Comparison of ENCODE assay signal across 8 cellular contexts in the genomic region with DNA sequence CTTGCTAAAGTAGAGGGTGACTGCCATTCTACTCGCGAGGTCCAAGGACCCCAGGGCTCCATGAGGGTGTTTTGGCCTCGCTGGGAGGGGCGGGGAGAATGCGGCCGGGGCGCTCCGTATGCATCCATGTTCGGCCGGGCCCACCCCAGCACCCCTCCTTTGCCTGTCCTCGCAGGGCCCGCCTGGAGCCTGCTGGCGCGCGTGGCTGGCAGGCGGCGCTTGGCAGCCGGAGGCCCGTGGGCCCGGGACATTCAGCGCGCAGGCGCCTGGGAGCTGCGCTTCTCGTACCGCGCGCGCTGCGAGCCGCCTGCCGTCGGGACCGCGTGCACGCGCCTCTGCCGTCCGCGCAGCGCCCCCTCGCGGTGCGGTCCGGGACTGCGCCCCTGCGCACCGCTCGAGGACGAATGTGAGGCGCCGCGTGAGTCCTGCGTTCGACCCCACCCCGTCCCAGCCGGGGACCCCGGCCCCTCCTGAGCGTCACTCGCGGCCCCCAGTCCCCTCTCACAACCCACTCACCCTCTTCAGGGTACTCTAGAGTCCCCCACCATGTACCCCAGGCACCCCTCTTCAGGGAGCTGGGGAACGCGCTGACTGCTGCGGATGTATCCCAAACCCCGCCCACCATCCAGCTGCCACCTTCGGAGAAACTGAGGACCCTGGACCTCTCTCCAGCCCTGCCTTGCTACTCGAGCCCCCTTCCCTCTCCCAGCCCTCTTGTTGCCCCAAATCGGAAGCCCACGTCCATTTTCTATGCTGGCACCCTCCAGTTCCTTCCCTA. TPM values are rescaled to one million over a fixed set of nuclear protein-coding genes. Genes with fewer than 3 reads are reported as not detected.
DNase-seq lines count a peak whose midpoint lies in the region; ATAC-seq, FAIRE-seq and TF ChIP-seq lines count a peak whose summit lies in the region.

No MANE protein-coding gene starts in this region.

- no peaks in the 10 kb centered on the region for H4K20me1 ChIP-seq in OCI-LY7 (ENCODE audit: insufficient read depth, low read length)

- intact Hi-C loops in OCI-LY7 (cut with micrococcal nuclease; ENCODE audit: unreplicated experiment) (loop anchor here (1.0 kb wide), 1 partner anchor 63 kb away; no protein-coding TSS in a partner anchor), vagina (cut with DNase I) (no loop called here)

- no peak overlapping the region for H4K91ac ChIP-seq in trophoblast cell (ENCODE audit: low read depth, low read length)

- no peaks in the 10 kb centered on the region for H3K36me3 ChIP-seq in OCI-LY7 (ENCODE audit: insufficient read depth, low read length)
- no peaks in the 10 kb centered on the region for H3K36me3 ChIP-seq in trophoblast cell (ENCODE audit: control insufficient read depth in 1 of 2, insufficient read depth in 2 of 2, low read length in 2 of 2)
- H3K36me3 ChIP-seq in vagina, result no peaks in the 10 kb centered on the region

- CTCF ChIA-PET in OCI-LY7 (lab: Charles Lee; ENCODE audit: unreplicated experiment), result interaction anchor here (0.5 to 1.0 kb wide), 2 partner anchors 22 kb away, joined by 4 to 11 read pairs; partner anchors contain the start of gene TIMM50

- DNase-seq in GM12891 (ENCODE audit: insufficient read length, low spot score) (peak; percentile 91), OCI-LY7 (ENCODE audit: low spot score) (peak; percentile 92), fibroblast of gingiva (ENCODE audit: low read depth) (peak; percentile 52), trophoblast cell (peak; percentile 77 to 85), vagina (ENCODE audit: extremely low spot score in 2 of 2) (no peak)
- DNase-seq in activated T-cell treated with anti-CD3 and anti-CD28 coated beads, Interleukin-2, amount 50 U/mL, for 1 hour, result peak; percentile 84

- BruUV-seq in OCI-LY7 (replicated peaks; lab: Mats Ljungman, UMichigan), result no TSS peak

- FAIRE-seq in GM12891 (lab: Jason Lieb, UNC), result peak; percentile 99

- H2BK120ac ChIP-seq in trophoblast cell (ENCODE audit: insufficient read depth, low read length, poor library complexity), result no peak overlapping the region

- TF ChIP-seq CTCF in OCI-LY7 (conservative IDR thresholded peaks at IDR 0.05; ENCODE audit: low read length) (peak; percentile 85), vagina (IDR thresholded peaks at IDR 0.05) (peak; percentile 7 to 69 (median 36))

- H2AFZ ChIP-seq in OCI-LY7 (ENCODE audit: low read length) (peak overlapping the region; percentile 53; the same call in 1 of the 2 replicates), trophoblast cell (ENCODE audit: insufficient read depth, low read length, poor library complexity) (peak overlapping the region; percentile 92)

- POLR2A ChIA-PET in OCI-LY7 (lab: Charles Lee), result no interaction called here

- no peak for TF ChIP-seq POLR2A in GM12891 (IDR thresholded peaks at IDR 0.05; ENCODE audit: low read depth, low read length)
- no peak for TF ChIP-seq POLR2A in vagina (IDR thresholded peaks at IDR 0.05)

- no peak overlapping the region for H2BK12ac ChIP-seq in trophoblast cell (ENCODE audit: low read length)

- peak overlapping the region; percentile 50 for H4K12ac ChIP-seq in trophoblast cell (ENCODE audit: low read depth, low read length)

- H3K4me3 ChIP-seq in OCI-LY7 (ENCODE audit: low read depth, low read length, poor library complexity, severe bottlenecking) (no peak overlapping the region), trophoblast cell (ENCODE audit: low read depth, low read length) (no peak overlapping the region), vagina (peak overlapping the region in 1 of 2 donors; percentile 13)

- H3K9me2 ChIP-seq in OCI-LY7 (ENCODE audit: insufficient read depth, low read length), result no peaks in the 10 kb centered on the region

- no peak overlapping the region for H2BK5ac ChIP-seq in trophoblast cell (ENCODE audit: low read depth, low read length, poor library complexity)

- ATAC-seq in GM18868 (IDR thresholded peaks at IDR 0.05; ENCODE audit: unreplicated experiment), result no peak
- no peak for ATAC-seq in HG02623 (IDR thresholded peaks at IDR 0.05; ENCODE audit: unreplicated experiment)

- no peak overlapping the region for H3K4ac ChIP-seq in trophoblast cell (ENCODE audit: low read depth, low read length)

- no peak overlapping the region for H3K9ac ChIP-seq in trophoblast cell (ENCODE audit: low read length)

- H3K27me3 ChIP-seq in trophoblast cell (ENCODE audit: insufficient read depth, low read length) (peaks cover 47% of the 10 kb centered on the region), vagina (peaks cover 8% of the 10 kb centered on the region)

- peaks cover 2% of the 10 kb centered on the region for H3K79me1 ChIP-seq in trophoblast cell (ENCODE audit: low read length)

- peak overlapping the region; percentile 65 for H4K8ac ChIP-seq in trophoblast cell (ENCODE audit: low read depth, low read length)

- no CpG with 5 or more reads among the region's 69 CpGs for WGBS in trophoblast cell (ENCODE audit: extremely low coverage, insufficient coverage, insufficient read length)

- H3K18ac ChIP-seq in trophoblast cell (ENCODE audit: low read length), result no peak overlapping the region

- no peak overlapping the region for H3K14ac ChIP-seq in trophoblast cell (ENCODE audit: low read length)

- H2AK5ac ChIP-seq in trophoblast cell (ENCODE audit: low read length), result no peak overlapping the region

- H3K23ac ChIP-seq in trophoblast cell (ENCODE audit: low read length), result no peak overlapping the region

- H3K4me1 ChIP-seq in OCI-LY7 (ENCODE audit: insufficient read depth, low read length, poor library complexity, severe bottlenecking), result peaks cover 22% of the 10 kb centered on the region
- H3K4me1 ChIP-seq in trophoblast cell (ENCODE audit: control insufficient read depth in 1 of 2, insufficient read depth in 2 of 2, low read length in 2 of 2), result peaks cover 11 to 15% of the 10 kb centered on the region in 2 experiments
- peaks cover 30% of the 10 kb centered on the region for H3K4me1 ChIP-seq in vagina

- H3K9me3 ChIP-seq in OCI-LY7 (ENCODE audit: low read length), result no peaks in the 10 kb centered on the region
- peaks cover 16% of the 10 kb centered on the region for H3K9me3 ChIP-seq in trophoblast cell (ENCODE audit: insufficient read depth, low read depth, low read length)
- H3K9me3 ChIP-seq in vagina, result no peaks in the 10 kb centered on the region

- H3K79me2 ChIP-seq in OCI-LY7 (ENCODE audit: insufficient read depth, low read depth, low read length), result no peaks in the 10 kb centered on the region
- no peaks in the 10 kb centered on the region for H3K79me2 ChIP-seq in trophoblast cell (ENCODE audit: control insufficient read depth, insufficient read depth, low read length, poor library complexity)

- no peak overlapping the region for H3K27ac ChIP-seq in OCI-LY7 (ENCODE audit: low read depth, low read length, poor library complexity, severe bottlenecking)
- no peak overlapping the region for H3K27ac ChIP-seq in trophoblast cell (ENCODE audit: low read depth, low read length)
- no peak overlapping the region for H3K27ac ChIP-seq in vagina

- H3K4me2 ChIP-seq in OCI-LY7 (ENCODE audit: low read length) (peak overlapping the region; percentile 53), trophoblast cell (ENCODE audit: low read length) (peak overlapping the region; percentile 40)

TF ChIP-seq in GM12891, 5 proteins besides CTCF, POLR2A, EP300 and RAD21:
- TF ChIP-seq TAF1 (IDR thresholded peaks at IDR 0.05; ENCODE audit: low read depth, low read length) (no peak), POLR2AphosphoS5 (IDR thresholded peaks at IDR 0.05; ENCODE audit: low read depth, low read length) (no peak), PAX5 (IDR thresholded peaks at IDR 0.05; ENCODE audit: insufficient read depth, low read length, severe bottlenecking) (no peak), SPI1 (IDR thresholded peaks at IDR 0.05; ENCODE audit: low read depth, low read length) (no peak), POU2F2 (IDR thresholded peaks at IDR 0.05; ENCODE audit: low read depth, low read length) (no peak)

RNA-seq across cellular contexts. Expression of gene DLL3, which starts 4.1 kb away (rescaled TPM):
- 0.37 TPM for polyA plus RNA-seq in GM12891 (2012; ENCODE audit: low read depth, missing spikeins)
- total RNA-seq in OCI-LY7 (2014; rRNA removed; shearing (Covaris generic)), result 3.4 and 4.4 TPM in 2 replicates
- total RNA-seq in OCI-LY7 (2022) (3.2 and 4.4 TPM in 2 replicates), vagina (not detected)
- 0.33 and 0.40 TPM in 2 replicates for polyA plus RNA-seq in trophoblast cell (2013)

RNA-seq across cellular contexts. Expression of gene SELENOV, which starts 12.1 kb away (rescaled TPM):
- polyA plus RNA-seq in GM12891 (2012; ENCODE audit: low read depth, missing spikeins), result not detected
- total RNA-seq in OCI-LY7 (2014; rRNA removed; shearing (Covaris generic)), result not detected in 2 replicates
- total RNA-seq in OCI-LY7 (2022), result not detected in 2 replicates
- 4.4 and 5.0 TPM in 2 replicates for polyA plus RNA-seq in trophoblast cell (2013)
- not detected for total RNA-seq in vagina

RNA-seq across cellular contexts. Expression of gene TIMM50, which starts 22.2 kb away (rescaled TPM):
- 67.0 TPM for polyA plus RNA-seq in GM12891 (2012; ENCODE audit: low read depth, missing spikeins)
- total RNA-seq in OCI-LY7 (2014; rRNA removed; shearing (Covaris generic)), result 98.1 and 116 TPM in 2 replicates
- total RNA-seq in OCI-LY7 (2022) (91.1 and 93.2 TPM in 2 replicates), vagina (65.3 TPM)
- 66.8 and 71.3 TPM in 2 replicates for polyA plus RNA-seq in trophoblast cell (2013)

RNA-seq across cellular contexts. Expression of gene EID2B, which starts 29.8 kb away (rescaled TPM):
- polyA plus RNA-seq in GM12891 (2012; ENCODE audit: low read depth, missing spikeins), result 3.4 TPM
- 11.7 and 13.9 TPM in 2 replicates for total RNA-seq in OCI-LY7 (2014; rRNA removed; shearing (Covaris generic))
- total RNA-seq in OCI-LY7 (2022) (8.7 and 8.8 TPM in 2 replicates), vagina (3.7 TPM)
- 0.85 and 0.93 TPM in 2 replicates for polyA plus RNA-seq in trophoblast cell (2013)

RNA-seq across cellular contexts. Expression of gene EID2, which starts 37.1 kb away (rescaled TPM):
- 5.2 TPM for polyA plus RNA-seq in GM12891 (2012; ENCODE audit: low read depth, missing spikeins)
- 19.1 and 22.9 TPM in 2 replicates for total RNA-seq in OCI-LY7 (2014; rRNA removed; shearing (Covaris generic))
- total RNA-seq in OCI-LY7 (2022) (17.3 and 20.7 TPM in 2 replicates), vagina (13.5 TPM)
- 12.8 and 13.5 TPM in 2 replicates for polyA plus RNA-seq in trophoblast cell (2013)

Comparison
In these comparisons a context has a peak if more than half of its experiments do, and no peak if none do; other contexts are left out.
1. DNase-seq: peak in GM12891 (single experiment), OCI-LY7 (single experiment), activated T-cell treated with anti-CD3 and anti-CD28 coated beads, Interleukin-2, amount 50 U/mL, for 1 hour (single experiment), fibroblast of gingiva (single experiment) and trophoblast cell (2 of 2); none in vagina (0 of 2).